Comparison of ENCODE assay signal across 8 cellular contexts in the genomic region with DNA sequence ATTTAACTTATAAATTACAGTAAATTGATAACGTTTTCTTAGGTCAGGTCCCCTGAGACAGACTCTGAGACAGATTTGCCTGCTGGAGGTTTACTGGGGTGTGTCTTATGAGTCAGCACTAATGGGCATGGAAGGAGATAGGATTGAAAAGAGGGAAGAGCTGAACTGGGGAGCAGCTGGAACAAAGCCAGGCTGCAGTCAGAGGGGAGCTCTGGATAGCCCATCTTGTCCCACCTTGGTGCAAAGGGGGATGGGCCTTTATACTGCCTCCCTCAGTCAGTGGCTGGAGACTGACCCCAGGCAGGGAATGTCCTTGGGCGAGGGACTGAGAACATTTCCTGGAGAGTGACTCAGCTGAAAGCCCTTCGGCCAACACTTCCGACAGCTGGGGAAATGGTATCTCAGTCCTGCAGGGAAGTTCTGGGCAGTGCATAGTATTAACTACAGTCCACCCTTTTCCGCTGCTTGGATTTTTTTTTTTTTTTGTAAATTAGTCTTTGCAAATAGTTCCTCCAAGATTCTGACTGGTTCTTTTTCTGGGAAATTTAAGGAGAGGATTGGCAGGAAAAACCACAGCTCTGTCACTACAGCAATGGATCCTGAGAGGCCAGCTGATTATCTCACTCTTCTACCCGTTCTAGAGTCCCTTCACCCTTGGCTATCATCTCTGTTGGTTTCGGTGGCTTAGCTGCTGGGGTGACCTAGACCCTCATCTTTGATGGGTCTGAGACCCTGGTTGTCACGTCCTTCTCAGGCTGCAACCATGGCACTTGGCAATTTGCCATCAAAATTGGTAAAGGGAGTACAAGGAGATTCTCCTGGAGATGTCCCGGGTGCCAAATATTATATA. TPM values are rescaled to one million over a fixed set of nuclear protein-coding genes. Genes with fewer than 3 reads are reported as not detected.
DNase-seq lines count a peak whose midpoint lies in the region; ATAC-seq and TF ChIP-seq lines count a peak whose summit lies in the region.

No MANE protein-coding gene starts in this region.

- no peaks in the 10 kb centered on the region for H3K79me2 ChIP-seq in osteoblast (ENCODE audit: insufficient read depth, low read length)

- H3K4me2 ChIP-seq in osteoblast (ENCODE audit: insufficient read depth, low read length): peak overlapping the region; percentile 71

- H3K4me1 ChIP-seq in SJCRH30: peaks cover 17% of the 10 kb centered on the region
- peaks cover 16% of the 10 kb centered on the region for H3K4me1 ChIP-seq in osteoblast (ENCODE audit: insufficient read depth, low read length)

- H3K4me3 ChIP-seq in SJCRH30: peak overlapping the region; percentile 12
- no peak overlapping the region for H3K4me3 ChIP-seq in fibroblast of villous mesenchyme (ENCODE audit: low read depth, low read length)
- H3K4me3 ChIP-seq in osteoblast (ENCODE audit: insufficient read depth, low read length): no peak overlapping the region

- H3K27me3 ChIP-seq in SJCRH30: no peaks in the 10 kb centered on the region
- no peaks in the 10 kb centered on the region for H3K27me3 ChIP-seq in osteoblast (ENCODE audit: insufficient read depth, low read length)

- peak overlapping the region; percentile 6 for H2AFZ ChIP-seq in osteoblast (ENCODE audit: low read length)

- no peaks in the 10 kb centered on the region for H4K20me1 ChIP-seq in osteoblast (ENCODE audit: insufficient read depth, low read length)

- no peak for TF ChIP-seq CTCF in fibroblast of villous mesenchyme (IDR thresholded peaks at IDR 0.05; ENCODE audit: insufficient read depth, low read depth, low read length)
- no peak for TF ChIP-seq CTCF in osteoblast (IDR thresholded peaks at IDR 0.05; ENCODE audit: extremely low read depth, low read depth, low read length)

- no peaks in the 10 kb centered on the region for H3K36me3 ChIP-seq in SJCRH30
- no peaks in the 10 kb centered on the region for H3K36me3 ChIP-seq in osteoblast (ENCODE audit: insufficient read depth, low read length)

- H3K9me3 ChIP-seq in SJCRH30 (replicated peaks) (no peaks in the 10 kb centered on the region), osteoblast (ENCODE audit: low read depth, low read length) (no peaks in the 10 kb centered on the region)

- DNase-seq in DMS 273 (lab: John Stamatoyannopoulos, UW; ENCODE audit: unreplicated experiment): peak; percentile 36
- DNase-seq in SJCRH30: peak; percentile 87 to 88
- peak; percentile 78 for DNase-seq in fibroblast of villous mesenchyme (ENCODE audit: low read depth)
- peak; percentile 78 for DNase-seq in osteoblast (ENCODE audit: insufficient read length, low spot score, missing footprints)
- DNase-seq in SIG-M5 treated with dmso at 0.1 percent for 504 hours (lab: John Stamatoyannopoulos, UW; ENCODE audit: unreplicated experiment): no peak
- no peak for DNase-seq in stimulated activated CD4-positive, alpha-beta T cell treated with anti-CD3 and anti-CD28 coated beads, Interleukin-1b, Interleukin-23, amount 100 ng/mL, for 48 hours

- ATAC-seq in GM21381 (IDR thresholded peaks at IDR 0.05; ENCODE audit: unreplicated experiment) (no peak), GM19452 (IDR thresholded peaks at IDR 0.05; ENCODE audit: unreplicated experiment) (no peak)

- H3K27ac ChIP-seq in SJCRH30: peak overlapping the region; percentile 65
- H3K27ac ChIP-seq in osteoblast (ENCODE audit: low read depth, low read length): peak overlapping the region; percentile 54

RNA-seq across cellular contexts. Expression of gene CDC42BPA, which starts 39.2 kb away (rescaled TPM):
- total RNA-seq in SJCRH30 (2014; rRNA removed; shearing (Covaris generic)): 50.8 and 57.1 TPM in 2 replicates
- total RNA-seq in fibroblast of villous mesenchyme (112 and 113 TPM in 2 replicates), osteoblast (71.6 and 77.8 TPM in 2 replicates)

Comparison
In these comparisons a context has a peak if more than half of its experiments do, and no peak if none do; other contexts are left out.
1. DNase-seq: peak in DMS 273 (single experiment), SJCRH30 (2 of 2), fibroblast of villous mesenchyme (single experiment) and osteoblast (single experiment); none in SIG-M5 treated with dmso at 0.1 percent for 504 hours (single experiment) and stimulated activated CD4-positive, alpha-beta T cell treated with anti-CD3 and anti-CD28 coated beads, Interleukin-1b, Interleukin-23, amount 100 ng/mL, for 48 hours (single experiment).